18 cellular contexts compared by ENCODE assay signal in genomic region chr12:78636253-78636855, GRCh38.
DNase-seq lines count a peak whose midpoint lies in the region; FAIRE-seq and TF ChIP-seq lines count a peak whose summit lies in the region.
"Had no signal": no experiment of that assay in that cellular context is flagged by ENCODE, and none has a peak within 500 bp of the region (broad histone marks: within the 10 kb centered on the region; RNA-seq: fewer than 3 reads in every experiment).

No MANE protein-coding gene starts in this region.

- TF ChIP-seq POLR2A in erythroblast (IDR thresholded peaks at IDR 0.05; ENCODE audit: low read length), result no peak
- no peak for TF ChIP-seq POLR2A in stomach (IDR thresholded peaks at IDR 0.05)

- DNase-seq in NCI-H748 (lab: John Stamatoyannopoulos, UW; ENCODE audit: unreplicated experiment) (peak; percentile 27), NCI-H748 treated with DMSO at 0.1 percent for 48 hours (lab: John Stamatoyannopoulos, UW) (no peak), NCI-H1930 (lab: John Stamatoyannopoulos, UW) (peak; percentile 68 to 80), bronchial epithelial cell (ENCODE audit: low read depth) (peak; percentile 69), erythroblast (lab: John Stamatoyannopoulos, UW) (no peak), globus pallidus (ENCODE audit: low spot score) (no peak), stomach (no peak)
- DNase-seq: activated CD8-positive, alpha-beta T cell treated with anti-CD3 and anti-CD28 coated beads for 36 hours; activated naive CD8-positive, alpha-beta T cell treated with anti-CD3 and anti-CD28 coated beads, Interleukin-2, amount 50 U/mL, for 24 hours; CD4-positive, alpha-beta T cell; heart right ventricle; NCI-H2081 treated with DMSO at 0.1 percent for 48 hours; occipital lobe; transverse colon had no signal

- H3K36me3 ChIP-seq in bronchial epithelial cell (ENCODE audit: control insufficient read depth, insufficient read depth, low read length) (no peaks in the 10 kb centered on the region), neuron (ENCODE audit: insufficient read depth, low read length) (no peaks in the 10 kb centered on the region), stomach (no peaks in the 10 kb centered on the region)
- H3K36me3 ChIP-seq: heart right ventricle, transverse colon had no signal

- intact Hi-C loops in stomach (cut with DNase I; ENCODE audit: low total_unique reads), result no loop called here

- H3K9me3 ChIP-seq in neuron (ENCODE audit: low read length), result no peaks in the 10 kb centered on the region
- H3K9me3 ChIP-seq in stomach, result peaks cover 0 to 1% (median 0%) of the 10 kb centered on the region in 4 donors
- H3K9me3 ChIP-seq: transverse colon had no signal

- no peaks in the 10 kb centered on the region for H3K27me3 ChIP-seq in bronchial epithelial cell (ENCODE audit: control insufficient read depth, insufficient read depth, low read length)
- no peaks in the 10 kb centered on the region for H3K27me3 ChIP-seq in neuron (ENCODE audit: insufficient read depth, low read length)
- no peaks in the 10 kb centered on the region for H3K27me3 ChIP-seq in stomach
- H3K27me3 ChIP-seq: heart right ventricle, transverse colon had no signal

- 29 to 42% (median 33%) methylated on average over 4 of the region's 4 CpGs for WGBS in stomach, 5 donors

- H3K4me1 ChIP-seq in neuron (ENCODE audit: insufficient read depth, low read length), result peaks cover 13% of the 10 kb centered on the region
- no peaks in the 10 kb centered on the region for H3K4me1 ChIP-seq in stomach
- H3K4me1 ChIP-seq: heart right ventricle, transverse colon had no signal

- H2AFZ ChIP-seq in neuron (ENCODE audit: low read depth, low read length), result peak overlapping the region; percentile 5

- H3K27ac ChIP-seq in stomach, result no peak overlapping the region
- H3K27ac ChIP-seq: transverse colon, VCaP had no signal

- no peak for TF ChIP-seq EP300 in stomach (IDR thresholded peaks at IDR 0.05)

- FAIRE-seq in bronchial epithelial cell (lab: Jason Lieb, UNC), result no peak
- FAIRE-seq: endothelial cell of umbilical vein, islet of Langerhans had no signal

- TF ChIP-seq CTCF in bronchial epithelial cell (IDR thresholded peaks at IDR 0.05; ENCODE audit: insufficient read depth, low read length, severe bottlenecking) (no peak), stomach (IDR thresholded peaks at IDR 0.05) (no peak)

- H3K4me3 ChIP-seq in bronchial epithelial cell (ENCODE audit: low read depth, low read length) (no peak overlapping the region), neuron (ENCODE audit: low read length) (no peak overlapping the region), stomach (no peak overlapping the region)
- H3K4me3 ChIP-seq: heart right ventricle, transverse colon had no signal

Comparison
In these comparisons a context has a peak if more than half of its experiments do, and no peak if none do; other contexts are left out.
1. DNase-seq: peak in NCI-H748 (single experiment), NCI-H1930 (2 of 2) and bronchial epithelial cell (single experiment); none in NCI-H748 treated with DMSO at 0.1 percent for 48 hours (single experiment), erythroblast (0 of 2), globus pallidus (single experiment) and stomach (single experiment).